Comparison of ENCODE assay signal across 1 cellular context in genomic region chr6:127367023-127367375, GRCh38.
TF ChIP-seq lines count a peak whose summit lies in the region.

No MANE protein-coding gene starts in this region.

TF ChIP-seq in K562, 482 proteins besides CTCF, POLR2A, EP300 and RAD21 (continued from another document and continues in another):
- TF ChIP-seq ZBTB40 (IDR thresholded peaks at IDR 0.05) (no peak), ZBTB40 (CRISPR knock-in tag; IDR thresholded peaks at IDR 0.05) (no peak), RBFOX2 (IDR thresholded peaks at IDR 0.05; ENCODE audit: low read depth, low read length) (no peak), E2F4 (CRISPR knock-in tag; IDR thresholded peaks at IDR 0.05; ENCODE audit: low read depth) (no peak), E2F5 (CRISPR knock-in tag; IDR thresholded peaks at IDR 0.05) (no peak), NR4A1 (CRISPR knock-in tag; IDR thresholded peaks at IDR 0.05) (no peak), NR4A1 (tag; IDR thresholded peaks at IDR 0.05) (no peak), CHD7 (IDR thresholded peaks at IDR 0.05; ENCODE audit: low read depth, low read length) (no peak), TCF7 (IDR thresholded peaks at IDR 0.05; ENCODE audit: borderline replicate concordance) (no peak), ZNF592 (IDR thresholded peaks at IDR 0.05) (0 out of 2 replicates have a peak, but pooled peaks have one; percentile 41), SMAD2 (IDR thresholded peaks at IDR 0.05; ENCODE audit: low read depth, low read length) (no peak), ZNF165 (CRISPR knock-in tag; IDR thresholded peaks at IDR 0.05; ENCODE audit: borderline replicate concordance) (no peak), SIRT6 (IDR thresholded peaks at IDR 0.05; ENCODE audit: low read depth, low read length) (no peak), CBFA2T3 (IDR thresholded peaks at IDR 0.05) (peak; percentile 48), ILF3 (IDR thresholded peaks at IDR 0.05; ENCODE audit: borderline replicate concordance) (no peak), ZFP30 (CRISPR knock-in tag; IDR thresholded peaks at IDR 0.05; ENCODE audit: borderline replicate concordance) (no peak), CSDE1 (IDR thresholded peaks at IDR 0.05) (no peak), TAF1 (IDR thresholded peaks at IDR 0.05; ENCODE audit: control insufficient read depth, extremely low read depth, insufficient read depth, low read length, severe bottlenecking) (no peak), RBM25 (IDR thresholded peaks at IDR 0.05; ENCODE audit: low read depth, low read length, severe bottlenecking) (peak; percentile 18), E2F8 (IDR thresholded peaks at IDR 0.05; ENCODE audit: low read depth, partially characterized antibody) (no peak), NR2C1 (IDR thresholded peaks at IDR 0.05) (no peak), NR2C1 (tag; IDR thresholded peaks at IDR 0.05) (no peak)
